Comparison of ENCODE assay signal across 22 cellular contexts in the genomic region with DNA sequence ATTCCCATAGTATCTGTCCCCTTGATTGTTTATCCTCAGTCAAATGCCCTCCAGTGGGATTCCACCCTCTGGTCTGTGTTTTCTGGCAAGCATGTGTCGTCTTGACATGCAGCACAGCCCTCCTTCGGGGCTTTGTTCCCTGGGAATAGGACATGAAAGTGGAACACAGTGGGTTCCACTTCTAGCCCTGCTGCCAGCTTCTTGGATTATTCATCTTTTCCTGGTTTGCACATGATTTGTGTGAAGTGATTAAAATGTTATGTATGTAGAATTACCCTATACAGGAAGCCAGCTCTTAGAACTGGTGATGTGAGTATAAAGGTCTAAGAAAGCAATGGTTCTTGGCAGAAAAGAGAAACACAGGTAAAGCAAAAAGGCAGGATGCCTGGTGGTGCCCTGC.
"Had no signal": no experiment of that assay in that cellular context is flagged by ENCODE, and none has a peak within 500 bp of the region (broad histone marks: within the 10 kb centered on the region; RNA-seq: fewer than 3 reads in every experiment).

No MANE protein-coding gene starts in this region.

- H3K4me1 ChIP-seq: body of pancreas, testis had no signal

- H3K36me3 ChIP-seq: sigmoid colon had no signal

- H3K27me3 ChIP-seq: body of pancreas, sigmoid colon, testis, upper lobe of left lung had no signal

- H3K9me3 ChIP-seq: body of pancreas, mucosa of descending colon, sigmoid colon, testis, upper lobe of left lung had no signal

- H3K27ac ChIP-seq: body of pancreas, sigmoid colon, SK-N-MC, testis had no signal

- H3K9me3 Mint-ChIP-seq: activated CD4-positive, alpha-beta T cell treated with anti-CD3 and anti-CD28 coated beads, Interleukin-2, amount 10 ng/mL, durations not matched to agents 24 days and 14 days; activated CD8-positive, alpha-beta T cell treated with anti-CD3 and anti-CD28 coated beads for 36 hours; activated naive CD4-positive, alpha-beta T cell treated with anti-CD3 and anti-CD28 coated beads, Interleukin-2, amount 50 U/mL, for 24 hours; activated T-helper 1 cell treated with anti-CD3 and anti-CD28 coated beads, Interleukin-12 subunit alpha, Interleukin-12 subunit beta, Interleukin-2, Interleukin-4 antibody, amounts not matched to agents 30 ng/mL and 10 ng/mL and 1 ng/mL, durations not matched to agents 14 hours and 24 hours and 36 hours; stimulated activated naive B cell treated with anti-CD40 and anti-IgM and Interleukin-4, amounts not matched to agents 10 μg/mL and 1 μg/mL and 100 μg/mL, for 72 hours had no signal

- DNase-seq: activated CD4-positive, alpha-beta T cell treated with anti-CD3 and anti-CD28 coated beads, Interleukin-2, amount 10 ng/mL, durations not matched to agents 24 days and 14 days; activated CD8-positive, alpha-beta T cell treated with anti-CD3 and anti-CD28 coated beads for 36 hours; activated gamma-delta T cell; body of pancreas; central memory CD4-positive, alpha-beta T cell; effector memory CD4-positive, alpha-beta T cell; kidney glomerular epithelial cell; mucosa of descending colon; nephron progenitor cell; sigmoid colon; stimulated activated CD4-positive, alpha-beta T cell treated with anti-CD3 and anti-CD28 coated beads, Interleukin-2, amount 100 ng/mL, for 48 hours; stimulated activated CD8-positive, alpha-beta memory T cell treated with anti-CD3 and anti-CD28 coated beads, Interleukin-4, amount 100 ng/mL, for 48 hours; stimulated activated naive B cell treated with anti-CD40 and anti-IgM and Interleukin-4, amounts not matched to agents 10 μg/mL and 1 μg/mL and 100 μg/mL, for 72 hours; SW 1271; T-helper 2 cell; testis; upper lobe of left lung had no signal

- ATAC-seq: activated CD4-positive, CD25-positive, alpha-beta regulatory T cell treated with anti-CD3 and anti-CD28 coated beads, Interleukin-2, amount 50 U/mL, for 24 hours; activated CD8-positive, alpha-beta T cell treated with anti-CD3 and anti-CD28 coated beads for 36 hours; body of pancreas; mucosa of descending colon; stimulated activated naive B cell treated with anti-CD40 and anti-IgM and Interleukin-4, amounts not matched to agents 10 μg/mL and 1 μg/mL and 100 μg/mL, for 72 hours had no signal

- H3K4me3 Mint-ChIP-seq: activated CD4-positive, alpha-beta T cell treated with anti-CD3 and anti-CD28 coated beads, Interleukin-2, amount 10 ng/mL, durations not matched to agents 24 days and 14 days; activated CD8-positive, alpha-beta T cell treated with anti-CD3 and anti-CD28 coated beads for 36 hours; activated naive CD4-positive, alpha-beta T cell treated with anti-CD3 and anti-CD28 coated beads, Interleukin-2, amount 50 U/mL, for 24 hours; activated T-helper 1 cell treated with anti-CD3 and anti-CD28 coated beads, Interleukin-12 subunit alpha, Interleukin-12 subunit beta, Interleukin-2, Interleukin-4 antibody, amounts not matched to agents 30 ng/mL and 10 ng/mL and 1 ng/mL, durations not matched to agents 14 hours and 24 hours and 36 hours; memory B cell; nephron progenitor cell; stimulated activated naive B cell treated with anti-CD40 and anti-IgM and Interleukin-4, amounts not matched to agents 10 μg/mL and 1 μg/mL and 100 μg/mL, for 72 hours had no signal

- H3K4me3 ChIP-seq: body of pancreas, mucosa of descending colon, sigmoid colon, SK-N-MC, testis, upper lobe of left lung had no signal

- H3K27ac Mint-ChIP-seq: activated CD4-positive, alpha-beta T cell treated with anti-CD3 and anti-CD28 coated beads, Interleukin-2, amount 10 ng/mL, durations not matched to agents 24 days and 14 days; activated CD8-positive, alpha-beta T cell treated with anti-CD3 and anti-CD28 coated beads for 36 hours; activated naive CD4-positive, alpha-beta T cell treated with anti-CD3 and anti-CD28 coated beads, Interleukin-2, amount 50 U/mL, for 24 hours; activated T-helper 1 cell treated with anti-CD3 and anti-CD28 coated beads, Interleukin-12 subunit alpha, Interleukin-12 subunit beta, Interleukin-2, Interleukin-4 antibody, amounts not matched to agents 30 ng/mL and 10 ng/mL and 1 ng/mL, durations not matched to agents 14 hours and 24 hours and 36 hours; memory B cell; nephron progenitor cell; stimulated activated naive B cell treated with anti-CD40 and anti-IgM and Interleukin-4, amounts not matched to agents 10 μg/mL and 1 μg/mL and 100 μg/mL, for 72 hours had no signal

- H3K36me3 Mint-ChIP-seq: activated naive CD4-positive, alpha-beta T cell treated with anti-CD3 and anti-CD28 coated beads, Interleukin-2, amount 50 U/mL, for 24 hours; memory B cell; stimulated activated naive B cell treated with anti-CD40 and anti-IgM and Interleukin-4, amounts not matched to agents 10 μg/mL and 1 μg/mL and 100 μg/mL, for 72 hours had no signal

- H3K4me1 Mint-ChIP-seq: activated CD4-positive, alpha-beta T cell treated with anti-CD3 and anti-CD28 coated beads, Interleukin-2, amount 10 ng/mL, durations not matched to agents 24 days and 14 days; activated naive CD4-positive, alpha-beta T cell treated with anti-CD3 and anti-CD28 coated beads, Interleukin-2, amount 50 U/mL, for 24 hours had no signal

- H3K27me3 Mint-ChIP-seq: activated naive CD4-positive, alpha-beta T cell treated with anti-CD3 and anti-CD28 coated beads, Interleukin-2, amount 50 U/mL, for 24 hours; stimulated activated naive B cell treated with anti-CD40 and anti-IgM and Interleukin-4, amounts not matched to agents 10 μg/mL and 1 μg/mL and 100 μg/mL, for 72 hours had no signal
